Comparison of ENCODE assay signal across 19 cellular contexts in the genomic region with DNA sequence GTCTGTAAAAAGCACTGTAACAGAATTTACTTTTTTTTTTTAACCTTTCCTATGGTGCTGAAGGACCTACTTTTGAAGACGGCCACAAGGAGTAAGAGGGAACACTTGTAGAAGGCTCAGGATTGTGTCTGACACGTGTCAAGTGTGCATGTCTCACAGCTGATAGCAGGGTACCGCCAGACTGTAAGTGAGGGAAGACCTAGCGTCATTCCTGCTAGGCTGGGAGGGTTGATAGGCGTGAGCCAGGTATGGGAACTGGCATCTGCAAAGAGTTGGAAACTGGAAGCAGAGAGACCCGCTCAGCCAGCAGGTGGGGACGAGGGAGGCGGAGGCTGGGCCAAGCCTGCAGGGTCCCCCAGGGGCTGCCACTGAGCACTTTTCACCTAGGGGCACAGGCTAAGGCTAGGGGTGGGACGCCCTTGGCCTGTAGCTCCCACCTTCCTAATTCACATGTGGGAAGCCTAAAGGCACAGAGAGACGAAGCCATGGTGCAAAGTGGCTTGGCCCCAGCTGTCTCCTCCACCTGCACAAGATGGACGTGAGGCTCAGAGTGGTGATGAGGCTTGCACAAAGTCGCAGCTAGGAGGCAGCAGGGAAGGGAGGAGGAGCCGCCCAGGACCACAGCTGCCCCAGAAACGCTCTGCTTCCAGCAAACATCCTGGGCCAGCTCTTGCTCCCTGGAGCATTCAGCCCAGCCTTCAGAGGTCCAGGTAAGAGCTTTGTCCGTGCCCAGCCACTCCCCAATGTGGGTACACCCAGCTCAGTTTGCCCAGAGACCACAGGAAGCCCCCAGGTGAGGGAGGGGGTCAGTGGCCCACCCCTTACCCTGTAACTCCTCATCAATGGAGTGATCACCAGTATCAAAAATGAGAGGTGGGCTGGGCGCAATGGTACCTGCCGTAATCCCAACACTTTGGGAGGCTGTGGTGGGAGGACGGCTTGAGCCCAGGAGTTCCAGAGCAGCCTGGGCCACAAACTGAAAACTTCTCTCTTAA. TPM values are rescaled to one million over a fixed set of nuclear protein-coding genes. Genes with fewer than 3 reads are reported as not detected.
DNase-seq lines count a peak whose midpoint lies in the region; ATAC-seq and TF ChIP-seq lines count a peak whose summit lies in the region.
"Had no signal": no experiment of that assay in that cellular context is flagged by ENCODE, and none has a peak within 500 bp of the region (broad histone marks: within the 10 kb centered on the region; RNA-seq: fewer than 3 reads in every experiment).

No MANE protein-coding gene starts in this region.

- H3K36me3 Mint-ChIP-seq in stimulated activated effector memory CD8-positive, alpha-beta T cell treated with anti-CD3 and anti-CD28 coated beads, Interleukin-12 subunit alpha, Interleukin-12 subunit beta, amount 100 ng/mL, for 72 hours, result peaks cover 63% of the 10 kb centered on the region

- intact Hi-C loops in ascending aorta (cut with DNase I) (no loop called here), right cardiac atrium (cut with DNase I) (no loop called here)

- H3K4me3 Mint-ChIP-seq in stimulated activated effector memory CD8-positive, alpha-beta T cell treated with anti-CD3 and anti-CD28 coated beads, Interleukin-12 subunit alpha, Interleukin-12 subunit beta, amount 100 ng/mL, for 72 hours, result no peak overlapping the region
- H3K4me3 Mint-ChIP-seq: activated CD4-positive, alpha-beta T cell treated with anti-CD3 and anti-CD28 coated beads, Interleukin-2, amount 10 ng/mL, durations not matched to agents 24 days and 14 days; dendritic cell treated with granulocyte-macrophage colony-stimulating factor and Interleukin-4, amounts not matched to agents 40 ng/mL and 50 ng/mL, for 4 days had no signal

- peaks cover 0 to 4% of the 10 kb centered on the region in 2 donors for H3K36me3 ChIP-seq in ascending aorta

- H3K4me1 ChIP-seq in ascending aorta, result peaks cover 40 to 56% of the 10 kb centered on the region in 2 donors
- H3K4me1 ChIP-seq in right cardiac atrium (ENCODE audit: control insufficient read depth, insufficient read depth, low read length), result peaks cover 2% of the 10 kb centered on the region

- peak overlapping the region; percentile 43 for H3K27ac Mint-ChIP-seq in stimulated activated effector memory CD8-positive, alpha-beta T cell treated with anti-CD3 and anti-CD28 coated beads, Interleukin-12 subunit alpha, Interleukin-12 subunit beta, amount 100 ng/mL, for 72 hours
- H3K27ac Mint-ChIP-seq: activated CD4-positive, alpha-beta T cell treated with anti-CD3 and anti-CD28 coated beads, Interleukin-2, amount 10 ng/mL, durations not matched to agents 24 days and 14 days; dendritic cell treated with granulocyte-macrophage colony-stimulating factor and Interleukin-4, amounts not matched to agents 40 ng/mL and 50 ng/mL, for 4 days had no signal

- ATAC-seq in right cardiac atrium, result no peak
- ATAC-seq in stimulated activated effector memory CD8-positive, alpha-beta T cell treated with anti-CD3 and anti-CD28 coated beads, Interleukin-12 subunit alpha, Interleukin-12 subunit beta, amount 100 ng/mL, for 72 hours, result no peak
- no peak for ATAC-seq in GM19351 (IDR thresholded peaks at IDR 0.05; ENCODE audit: unreplicated experiment)
- ATAC-seq in HG03039 (IDR thresholded peaks at IDR 0.05; ENCODE audit: unreplicated experiment), result no peak

- H3K27me3 ChIP-seq in ascending aorta, result no peaks in the 10 kb centered on the region
- H3K27me3 ChIP-seq in right cardiac atrium (ENCODE audit: control insufficient read depth, insufficient read depth), result no peaks in the 10 kb centered on the region
- H3K27me3 ChIP-seq: MG63, tibial nerve had no signal

- peak; percentile 52 for DNase-seq in DMS 273 (lab: John Stamatoyannopoulos, UW; ENCODE audit: unreplicated experiment)
- DNase-seq in DMS 273 treated with DMSO at 0.1 percent for 48 hours (lab: John Stamatoyannopoulos, UW), result no peak
- DNase-seq in ascending aorta (ENCODE audit: low spot score in 2 of 2), result peak in 1 of 2 donors; percentile 59
- DNase-seq in right cardiac atrium, result peak in 2 of 3 donors; percentile 14 to 49
- no peak for DNase-seq in stimulated activated effector memory CD8-positive, alpha-beta T cell treated with anti-CD3 and anti-CD28 coated beads, Interleukin-12 subunit alpha, Interleukin-12 subunit beta, amount 100 ng/mL, for 72 hours (ENCODE audit: low spot score in 2 of 2)
- no peak for DNase-seq in activated gamma-delta T cell (lab: John Stamatoyannopoulos, UW)
- DNase-seq: activated CD4-positive, alpha-beta T cell treated with anti-CD3 and anti-CD28 coated beads, Interleukin-2, amount 10 ng/mL, durations not matched to agents 24 days and 14 days; activated T-cell treated with anti-CD3 and anti-CD28 coated beads, Interleukin-2, amount 50 U/mL, for 48 hours; CD8-positive, alpha-beta memory T cell; MG63; NCI-H2081; NCI-H774; RPMI8226 had no signal

- peak overlapping the region; percentile 94 to 99 for H3K27ac ChIP-seq in ascending aorta
- no peak overlapping the region for H3K27ac ChIP-seq in right cardiac atrium (ENCODE audit: low read length)
- H3K27ac ChIP-seq: 22Rv1 had no signal

- WGBS in right cardiac atrium, result 87% methylated on average over 18 of the region's 18 CpGs

- no peak for TF ChIP-seq CTCF in ascending aorta (IDR thresholded peaks at IDR 0.05)

- no peaks in the 10 kb centered on the region for H3K9me3 ChIP-seq in ascending aorta
- H3K9me3 ChIP-seq in right cardiac atrium (ENCODE audit: control insufficient read depth, low read length), result no peaks in the 10 kb centered on the region
- H3K9me3 ChIP-seq: MG63, tibial nerve had no signal

- H3K4me3 ChIP-seq in ascending aorta (no peak overlapping the region), right cardiac atrium (ENCODE audit: low read length) (no peak overlapping the region)
- H3K4me3 ChIP-seq: MG63, tibial nerve had no signal

- H3K9me3 Mint-ChIP-seq in stimulated activated effector memory CD8-positive, alpha-beta T cell treated with anti-CD3 and anti-CD28 coated beads, Interleukin-12 subunit alpha, Interleukin-12 subunit beta, amount 100 ng/mL, for 72 hours, result no peaks in the 10 kb centered on the region
- H3K9me3 Mint-ChIP-seq: activated CD4-positive, alpha-beta T cell treated with anti-CD3 and anti-CD28 coated beads, Interleukin-2, amount 10 ng/mL, durations not matched to agents 24 days and 14 days; CD8-positive, alpha-beta memory T cell; dendritic cell treated with granulocyte-macrophage colony-stimulating factor and Interleukin-4, amounts not matched to agents 40 ng/mL and 50 ng/mL, for 4 days had no signal

- peaks cover 3% of the 10 kb centered on the region for H3K4me1 Mint-ChIP-seq in stimulated activated effector memory CD8-positive, alpha-beta T cell treated with anti-CD3 and anti-CD28 coated beads, Interleukin-12 subunit alpha, Interleukin-12 subunit beta, amount 100 ng/mL, for 72 hours
- H3K4me1 Mint-ChIP-seq: activated CD4-positive, alpha-beta T cell treated with anti-CD3 and anti-CD28 coated beads, Interleukin-2, amount 10 ng/mL, durations not matched to agents 24 days and 14 days had no signal

RNA-seq across cellular contexts. Expression of gene VASN, which starts 18.9 kb away (rescaled TPM):
- total RNA-seq in ascending aorta (218 TPM), right cardiac atrium (10 to 100 TPM; 11.4 to 21.3 (median 13.6) TPM)
- 10.7 TPM for polyA plus RNA-seq in right cardiac atrium
- total RNA-seq: T-helper 2 cell treated with Interferon-gamma antibody and Interleukin-4, amounts not matched to agents 100 ng/mL and 5 ng/mL, for 36 hours had no signal
- polyA plus RNA-seq: CD8-positive, alpha-beta memory T cell had no signal

RNA-seq across cellular contexts. Expression of gene CORO7, which starts 25.8 kb away (rescaled TPM):
- total RNA-seq in ascending aorta, result 41.9 TPM
- total RNA-seq in right cardiac atrium, result 10 to 100 TPM; 13.4 to 18.1 (median 16.9) TPM
- 9.0 TPM for polyA plus RNA-seq in right cardiac atrium

RNA-seq across cellular contexts. Expression of gene DNAJA3, which starts 35.1 kb away (rescaled TPM):
- total RNA-seq in ascending aorta (40.7 TPM), right cardiac atrium (10 to 100 TPM; 40.4 to 54.0 (median 49.8) TPM)
- 48.4 TPM for polyA plus RNA-seq in right cardiac atrium

RNA-seq across cellular contexts. Expression of gene PAM16, which starts 39.4 kb away (rescaled TPM):
- total RNA-seq in ascending aorta (26.6 TPM), right cardiac atrium (10 to 100 TPM; 57.6 to 61.9 (median 59.7) TPM)
- 131 TPM for polyA plus RNA-seq in right cardiac atrium

Comparison
In these comparisons a context has a peak if more than half of its experiments do, and no peak if none do; other contexts are left out.
1. DNase-seq: peak in DMS 273 (single experiment) and right cardiac atrium (2 of 3); none in DMS 273 treated with DMSO at 0.1 percent for 48 hours (single experiment), stimulated activated effector memory CD8-positive, alpha-beta T cell treated with anti-CD3 and anti-CD28 coated beads, Interleukin-12 subunit alpha, Interleukin-12 subunit beta, amount 100 ng/mL, for 72 hours (0 of 2) and activated gamma-delta T cell (single experiment).